ENCODE assay signal across 31 cellular contexts in genomic region chr4:82192153-82192552, GRCh38.
"Had no signal": no experiment of that assay in that cellular context is flagged by ENCODE, and none has a peak within 500 bp of the region (broad histone marks: within the 10 kb centered on the region; RNA-seq: fewer than 3 reads in every experiment).

No MANE protein-coding gene starts in this region.

- H3K4me1 Mint-ChIP-seq: activated B cell treated with CpG ODN at 0.5 μM for 24 hours; activated CD4-positive, alpha-beta T cell treated with anti-CD3 and anti-CD28 coated beads, Interleukin-2, amount 10 ng/mL, durations not matched to agents 24 days and 14 days; activated naive CD4-positive, alpha-beta T cell treated with anti-CD3 and anti-CD28 coated beads, Interleukin-2, amount 10 ng/mL, durations not matched to agents 7 days and 5 days; activated naive CD4-positive, alpha-beta T cell treated with anti-CD3 and anti-CD28 coated beads, Interleukin-2, amount 50 U/mL, for 24 hours; activated naive CD8-positive, alpha-beta T cell treated with anti-CD3 and anti-CD28 coated beads, Interleukin-2, amount 10 ng/mL, durations not matched to agents 7 days and 5 days; activated naive CD8-positive, alpha-beta T cell treated with anti-CD3 and anti-CD28 coated beads, Interleukin-2, amount 50 U/mL, for 24 hours; brain had no signal

- FAIRE-seq: TTC549 had no signal

- H3K4me3 ChIP-seq: ascending aorta had no signal

- H3K4me1 ChIP-seq: ascending aorta had no signal

- H3K27me3 ChIP-seq: ascending aorta had no signal

- H3K27ac ChIP-seq: ascending aorta, VCaP had no signal

- ATAC-seq: activated CD8-positive, alpha-beta T cell treated with anti-CD3 and anti-CD28 coated beads for 36 hours; activated naive CD8-positive, alpha-beta T cell treated with anti-CD3 and anti-CD28 coated beads, Interleukin-2, amount 50 U/mL, for 24 hours had no signal

- H3K36me3 ChIP-seq: ascending aorta had no signal

- H3K27ac Mint-ChIP-seq: activated B cell treated with CpG ODN at 0.5 μM for 24 hours; activated CD4-positive, alpha-beta memory T cell treated with anti-CD3 and anti-CD28 coated beads for 36 hours; activated CD4-positive, alpha-beta T cell treated with anti-CD3 and anti-CD28 coated beads, Interleukin-2, amount 10 ng/mL, durations not matched to agents 24 days and 14 days; activated CD8-positive, alpha-beta T cell treated with anti-CD3 and anti-CD28 coated beads for 36 hours; activated naive CD4-positive, alpha-beta T cell treated with anti-CD3 and anti-CD28 coated beads, Interleukin-2, amount 10 ng/mL, durations not matched to agents 7 days and 5 days; activated naive CD4-positive, alpha-beta T cell treated with anti-CD3 and anti-CD28 coated beads, Interleukin-2, amount 50 U/mL, for 24 hours; activated naive CD8-positive, alpha-beta T cell; activated naive CD8-positive, alpha-beta T cell treated with anti-CD3 and anti-CD28 coated beads, Interleukin-2, amount 10 ng/mL, durations not matched to agents 7 days and 5 days; activated naive CD8-positive, alpha-beta T cell treated with anti-CD3 and anti-CD28 coated beads, Interleukin-2, amount 50 U/mL, for 24 hours; activated T-helper 2 cell treated with anti-CD3 and anti-CD28 coated beads, Interferon-gamma antibody, Interleukin-2, Interleukin-4, amounts not matched to agents 10 μg/mL and 5 μg/mL and 100 μg/mL, durations not matched to agents 14 hours and 24 hours and 36 hours; brain; T-helper 2 cell treated with Interferon-gamma antibody and Interleukin-4, amounts not matched to agents 5 μg/mL and 100 μg/mL, for 36 hours had no signal

- H3K4me3 Mint-ChIP-seq: activated B cell treated with CpG ODN at 0.5 μM for 24 hours; activated CD4-positive, alpha-beta memory T cell treated with anti-CD3 and anti-CD28 coated beads for 36 hours; activated CD4-positive, alpha-beta T cell treated with anti-CD3 and anti-CD28 coated beads, Interleukin-2, amount 10 ng/mL, durations not matched to agents 24 days and 14 days; activated CD8-positive, alpha-beta T cell treated with anti-CD3 and anti-CD28 coated beads for 36 hours; activated naive CD4-positive, alpha-beta T cell treated with anti-CD3 and anti-CD28 coated beads, Interleukin-2, amount 10 ng/mL, durations not matched to agents 7 days and 5 days; activated naive CD4-positive, alpha-beta T cell treated with anti-CD3 and anti-CD28 coated beads, Interleukin-2, amount 50 U/mL, for 24 hours; activated naive CD8-positive, alpha-beta T cell; activated naive CD8-positive, alpha-beta T cell treated with anti-CD3 and anti-CD28 coated beads, Interleukin-2, amount 10 ng/mL, durations not matched to agents 7 days and 5 days; activated naive CD8-positive, alpha-beta T cell treated with anti-CD3 and anti-CD28 coated beads, Interleukin-2, amount 50 U/mL, for 24 hours; brain; T-helper 2 cell treated with Interferon-gamma antibody and Interleukin-4, amounts not matched to agents 5 μg/mL and 100 μg/mL, for 36 hours had no signal

- H3K9me3 ChIP-seq: ascending aorta had no signal

- H3K36me3 Mint-ChIP-seq: activated CD4-positive, alpha-beta memory T cell treated with anti-CD3 and anti-CD28 coated beads for 36 hours; activated naive CD4-positive, alpha-beta T cell treated with anti-CD3 and anti-CD28 coated beads, Interleukin-2, amount 10 ng/mL, durations not matched to agents 7 days and 5 days; activated naive CD8-positive, alpha-beta T cell; activated naive CD8-positive, alpha-beta T cell treated with anti-CD3 and anti-CD28 coated beads, Interleukin-2, amount 10 ng/mL, durations not matched to agents 7 days and 5 days; brain had no signal

- H3K27me3 Mint-ChIP-seq: activated B cell treated with CpG ODN at 0.5 μM for 24 hours; activated CD4-positive, alpha-beta memory T cell treated with anti-CD3 and anti-CD28 coated beads for 36 hours; activated CD4-positive, alpha-beta T cell treated with anti-CD3 and anti-CD28 coated beads, Interleukin-2, amount 10 ng/mL, durations not matched to agents 24 days and 14 days; activated CD8-positive, alpha-beta T cell treated with anti-CD3 and anti-CD28 coated beads for 36 hours; activated naive CD4-positive, alpha-beta T cell treated with anti-CD3 and anti-CD28 coated beads, Interleukin-2, amount 10 ng/mL, durations not matched to agents 7 days and 5 days; activated naive CD4-positive, alpha-beta T cell treated with anti-CD3 and anti-CD28 coated beads, Interleukin-2, amount 50 U/mL, for 24 hours; activated naive CD8-positive, alpha-beta T cell; activated naive CD8-positive, alpha-beta T cell treated with anti-CD3 and anti-CD28 coated beads, Interleukin-2, amount 50 U/mL, for 24 hours had no signal

- DNase-seq: activated B cell treated with CpG ODN at 0.5 μM for 24 hours; activated CD4-positive, alpha-beta memory T cell treated with anti-CD3 and anti-CD28 coated beads for 36 hours; activated CD4-positive, alpha-beta T cell treated with anti-CD3 and anti-CD28 coated beads for 4 hours; activated CD4-positive, alpha-beta T cell treated with anti-CD3 and anti-CD28 coated beads, Interleukin-2, amount 10 ng/mL, durations not matched to agents 24 days and 14 days; activated CD4-positive, alpha-beta T cell treated with anti-CD3 and anti-CD28 coated beads, Interleukin-2, amount 50 U/mL, for 1 hour; activated CD4-positive, alpha-beta T cell treated with anti-CD3 and anti-CD28 coated beads, Interleukin-2, amount 50 U/mL, for 4 hours; activated CD4-positive, CD25-positive, alpha-beta regulatory T cell treated with anti-CD3 and anti-CD28 coated beads, Interleukin-2, amount 50 U/mL, for 72 hours; activated CD8-positive, alpha-beta memory T cell treated with anti-CD3 and anti-CD28 coated beads, Interleukin-2, amount 50 U/mL, for 4 hours; activated CD8-positive, alpha-beta T cell treated with anti-CD3 and anti-CD28 coated beads for 36 hours; activated effector memory CD4-positive, alpha-beta T cell treated with Interleukin-2 at 50 U/mL for 16 hours; activated gamma-delta T cell; activated naive CD4-positive, alpha-beta T cell treated with anti-CD3 and anti-CD28 coated beads, Interleukin-2, amount 10 ng/mL, durations not matched to agents 7 days and 5 days; activated naive CD4-positive, alpha-beta T cell treated with Interleukin-2 at 50 U/mL for 16 hours; activated naive CD8-positive, alpha-beta T cell treated with anti-CD3 and anti-CD28 coated beads, Interleukin-2, amount 10 ng/mL, durations not matched to agents 7 days and 5 days; activated naive CD8-positive, alpha-beta T cell treated with anti-CD3 and anti-CD28 coated beads, Interleukin-2, amount 50 U/mL, for 24 hours; activated T-cell treated with anti-CD3 and anti-CD28 coated beads for 4 hours; activated T-cell treated with anti-CD3 and anti-CD28 coated beads, Interleukin-2, amount 50 U/mL, for 1 hour; activated T-cell treated with anti-CD3 and anti-CD28 coated beads, Interleukin-2, amount 50 U/mL, for 48 hours; amygdala; anterior cingulate cortex; central memory CD4-positive, alpha-beta T cell; T-helper 2 cell; T-helper 9 cell had no signal

- H3K9me3 Mint-ChIP-seq: activated naive CD4-positive, alpha-beta T cell treated with anti-CD3 and anti-CD28 coated beads, Interleukin-2, amount 10 ng/mL, durations not matched to agents 7 days and 5 days; activated naive CD4-positive, alpha-beta T cell treated with anti-CD3 and anti-CD28 coated beads, Interleukin-2, amount 50 U/mL, for 24 hours; activated naive CD8-positive, alpha-beta T cell treated with anti-CD3 and anti-CD28 coated beads, Interleukin-2, amount 10 ng/mL, durations not matched to agents 7 days and 5 days; activated T-helper 2 cell treated with anti-CD3 and anti-CD28 coated beads, Interferon-gamma antibody, Interleukin-2, Interleukin-4, amounts not matched to agents 10 μg/mL and 5 μg/mL and 100 μg/mL, durations not matched to agents 14 hours and 24 hours and 36 hours had no signal
